Comparison of ENCODE assay signal across 24 cellular contexts in genomic region chr5:74187757-74188156, GRCh38.
"Had no signal": no experiment of that assay in that cellular context is flagged by ENCODE, and none has a peak within 500 bp of the region (broad histone marks: within the 10 kb centered on the region; RNA-seq: fewer than 3 reads in every experiment).

No MANE protein-coding gene starts in this region.

- H3K9me3 Mint-ChIP-seq: activated CD4-positive, alpha-beta T cell treated with anti-CD3 and anti-CD28 coated beads, Interleukin-2, amount 10 ng/mL, durations not matched to agents 7 days and 5 days; dendritic cell treated with granulocyte-macrophage colony-stimulating factor and Interleukin-4, amounts not matched to agents 40 ng/mL and 50 ng/mL, for 4 days; T-helper 1 cell treated with Interleukin-12 subunit alpha and Interleukin-12 subunit beta and Interleukin-4 antibody, amounts not matched to agents 30 μg/mL and 1 μg/mL, for 36 hours had no signal

- H3K27me3 ChIP-seq: gastrocnemius medialis, heart left ventricle, left lung, transverse colon had no signal

- H3K4me3 ChIP-seq: gastrocnemius medialis, heart left ventricle, left lung, mucosa of descending colon, smooth muscle cell, transverse colon had no signal

- H3K36me3 Mint-ChIP-seq: activated naive CD8-positive, alpha-beta T cell; brain; naive thymus-derived CD4-positive, alpha-beta T cell had no signal

- H3K27me3 Mint-ChIP-seq: brain, progenitor cell of endocrine pancreas had no signal

- H3K27ac Mint-ChIP-seq: activated CD4-positive, alpha-beta T cell treated with anti-CD3 and anti-CD28 coated beads, Interleukin-2, amount 10 ng/mL, durations not matched to agents 7 days and 5 days; activated naive CD8-positive, alpha-beta T cell; activated T-cell treated with anti-CD3 and anti-CD28 coated beads, Interleukin-2, amount 50 U/mL, for 72 hours; dendritic cell treated with granulocyte-macrophage colony-stimulating factor and Interleukin-4, amounts not matched to agents 40 ng/mL and 50 ng/mL, for 4 days; naive thymus-derived CD4-positive, alpha-beta T cell; progenitor cell of endocrine pancreas; T-helper 1 cell treated with Interleukin-12 subunit alpha and Interleukin-12 subunit beta and Interleukin-4 antibody, amounts not matched to agents 30 μg/mL and 1 μg/mL, for 36 hours had no signal

- H3K4me3 Mint-ChIP-seq: activated CD4-positive, alpha-beta T cell treated with anti-CD3 and anti-CD28 coated beads, Interleukin-2, amount 10 ng/mL, durations not matched to agents 7 days and 5 days; activated naive CD8-positive, alpha-beta T cell; activated T-cell treated with anti-CD3 and anti-CD28 coated beads, Interleukin-2, amount 50 U/mL, for 72 hours; brain; dendritic cell treated with granulocyte-macrophage colony-stimulating factor and Interleukin-4, amounts not matched to agents 40 ng/mL and 50 ng/mL, for 4 days; naive thymus-derived CD4-positive, alpha-beta T cell; T-helper 1 cell treated with Interleukin-12 subunit alpha and Interleukin-12 subunit beta and Interleukin-4 antibody, amounts not matched to agents 30 μg/mL and 1 μg/mL, for 36 hours had no signal

- H3K4me1 Mint-ChIP-seq: activated CD4-positive, alpha-beta T cell treated with anti-CD3 and anti-CD28 coated beads, Interleukin-2, amount 10 ng/mL, durations not matched to agents 7 days and 5 days had no signal

- ATAC-seq: activated T-cell treated with anti-CD3 and anti-CD28 coated beads, Interleukin-2, amount 50 U/mL, for 72 hours; gastrocnemius medialis; heart left ventricle; left lung; mucosa of descending colon; naive thymus-derived CD4-positive, alpha-beta T cell; right cardiac atrium; stimulated activated naive CD8-positive, alpha-beta T cell treated with anti-CD3 and anti-CD28 coated beads, Interleukin-15, Interleukin-2, amounts not matched to agents 100 U/mL and 50 U/mL, for 24 hours had no signal

- H3K36me3 ChIP-seq: gastrocnemius medialis, heart left ventricle, left lung, transverse colon had no signal

- H3K27ac ChIP-seq: gastrocnemius medialis, heart left ventricle, left lung, transverse colon had no signal

- H3K9me3 ChIP-seq: gastrocnemius medialis, left lung, mucosa of descending colon had no signal

- DNase-seq: activated CD4-positive, alpha-beta T cell treated with anti-CD3 and anti-CD28 coated beads, Interleukin-2, amount 10 ng/mL, durations not matched to agents 7 days and 5 days; activated CD4-positive, CD25-positive, alpha-beta regulatory T cell; activated CD8-positive, alpha-beta memory T cell treated with anti-CD3 and anti-CD28 coated beads, Interleukin-2, amount 50 U/mL, for 48 hours; activated gamma-delta T cell treated with Interleukin-2 at 50 U/mL for 16 hours; activated T-cell treated with anti-CD3 and anti-CD28 coated beads, Interleukin-2, amount 50 U/mL, for 72 hours; amygdala; central memory CD4-positive, alpha-beta T cell; gastrocnemius medialis; heart left ventricle; islet precursor cell; left lung; mammary epithelial cell; mucosa of descending colon; naive thymus-derived CD4-positive, alpha-beta T cell; occipital lobe; right cardiac atrium; stimulated activated naive CD8-positive, alpha-beta T cell treated with anti-CD3 and anti-CD28 coated beads, Interleukin-15, Interleukin-2, amounts not matched to agents 100 U/mL and 50 U/mL, for 24 hours; transverse colon had no signal

- H3K4me1 ChIP-seq: left lung, transverse colon had no signal
